ENCODE assay signal across 8 cellular contexts in genomic region chr15:33675246-33675645, GRCh38.
DNase-seq lines count a peak whose midpoint lies in the region; ATAC-seq and TF ChIP-seq lines count a peak whose summit lies in the region.

No MANE protein-coding gene starts in this region.

- peak; percentile 10 for DNase-seq in stimulated activated CD4-positive, alpha-beta T cell treated with anti-CD3 and anti-CD28 coated beads, Interleukin-15, amount 100 ng/mL, for 24 hours
- no peak for DNase-seq in stimulated activated CD4-positive, alpha-beta T cell treated with anti-CD3 and anti-CD28 coated beads, Interleukin-1b, Interleukin-23, amount 100 ng/mL, for 48 hours
- DNase-seq in NOMO-1 treated with DMSO at 0.1 percent for 48 hours (lab: John Stamatoyannopoulos, UW; ENCODE audit: unreplicated experiment) (peak; percentile 75), fibroblast of mammary gland (ENCODE audit: low read depth) (peak; percentile 62), activated gamma-delta T cell treated with Interleukin-2 at 50 U/mL for 16 hours (no peak), islet precursor cell (no peak)
- DNase-seq in activated CD4-positive, alpha-beta T cell treated with anti-CD3 and anti-CD28 coated beads for 4 hours: no peak

- no peak overlapping the region for H3K4me3 ChIP-seq in fibroblast of mammary gland (ENCODE audit: control insufficient read depth, low read depth, low read length)

- peak; percentile 61 for TF ChIP-seq CTCF in fibroblast of mammary gland (conservative IDR thresholded peaks at IDR 0.05; ENCODE audit: control insufficient read depth, insufficient read depth, low read depth, low read length)

- no peak for ATAC-seq in GM19397 (IDR thresholded peaks at IDR 0.05; ENCODE audit: unreplicated experiment)

Comparison
In these comparisons a context has a peak if more than half of its experiments do, and no peak if none do; other contexts are left out.
1. DNase-seq: peak in stimulated activated CD4-positive, alpha-beta T cell treated with anti-CD3 and anti-CD28 coated beads, Interleukin-15, amount 100 ng/mL, for 24 hours (single experiment), NOMO-1 treated with DMSO at 0.1 percent for 48 hours (single experiment) and fibroblast of mammary gland (single experiment); none in stimulated activated CD4-positive, alpha-beta T cell treated with anti-CD3 and anti-CD28 coated beads, Interleukin-1b, Interleukin-23, amount 100 ng/mL, for 48 hours (single experiment), activated gamma-delta T cell treated with Interleukin-2 at 50 U/mL for 16 hours (single experiment), activated CD4-positive, alpha-beta T cell treated with anti-CD3 and anti-CD28 coated beads for 4 hours (0 of 2) and islet precursor cell (single experiment).